Comparison of ENCODE assay signal across 1 cellular context in the genomic region with DNA sequence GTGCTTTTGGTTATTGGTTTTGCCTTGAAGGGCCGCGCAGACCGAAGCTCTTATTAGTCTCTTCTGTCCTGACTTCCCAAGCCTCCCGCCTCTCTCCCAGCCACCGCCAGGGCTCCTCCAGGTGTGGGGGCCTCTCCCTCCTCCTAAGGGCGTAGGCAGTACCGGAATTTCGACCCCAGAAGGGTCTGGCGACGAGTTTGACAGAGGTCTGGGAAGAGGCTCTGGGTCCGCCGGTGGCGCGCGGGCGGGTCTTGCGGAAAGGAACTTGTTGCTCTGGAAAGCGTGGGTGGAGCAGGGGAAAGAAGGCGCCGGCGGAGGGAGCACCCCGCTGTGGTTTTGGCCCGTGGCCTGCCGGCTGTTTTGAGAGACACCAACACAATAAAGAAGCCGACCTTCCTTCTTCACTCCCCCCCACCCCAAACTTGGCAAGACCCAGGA.
TF ChIP-seq lines count a peak whose summit lies in the region.

No MANE protein-coding gene starts in this region.

TF ChIP-seq in K562, 482 proteins besides CTCF, POLR2A, EP300 and RAD21:
- TF ChIP-seq BACH1 (tag; IDR thresholded peaks at IDR 0.05) (no peak), SNIP1 (IDR thresholded peaks at IDR 0.05; ENCODE audit: low read depth) (no peak), EGR1 (conservative IDR thresholded peaks at IDR 0.05) (peak; percentile 58), ZNF165 (CRISPR knock-in tag; IDR thresholded peaks at IDR 0.05; ENCODE audit: borderline replicate concordance) (no peak), SRF (CRISPR knock-in tag; IDR thresholded peaks at IDR 0.05) (no peak)
- TF ChIP-seq, protein P1, sequence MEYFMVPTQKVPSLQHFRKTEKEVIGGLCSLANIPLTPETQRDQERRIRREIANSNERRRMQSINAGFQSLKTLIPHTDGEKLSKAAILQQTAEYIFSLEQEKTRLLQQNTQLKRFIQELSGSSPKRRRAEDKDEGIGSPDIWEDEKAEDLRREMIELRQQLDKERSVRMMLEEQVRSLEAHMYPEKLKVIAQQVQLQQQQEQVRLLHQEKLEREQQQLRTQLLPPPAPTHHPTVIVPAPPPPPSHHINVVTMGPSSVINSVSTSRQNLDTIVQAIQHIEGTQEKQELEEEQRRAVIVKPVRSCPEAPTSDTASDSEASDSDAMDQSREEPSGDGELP (CRISPR knock-in tag; IDR thresholded peaks at IDR 0.05; ENCODE audit: borderline replicate concordance): no peak
TF ChIP-seq in K562: peak in this region for 1.
